28 cellular contexts compared by ENCODE assay signal in the genomic region with DNA sequence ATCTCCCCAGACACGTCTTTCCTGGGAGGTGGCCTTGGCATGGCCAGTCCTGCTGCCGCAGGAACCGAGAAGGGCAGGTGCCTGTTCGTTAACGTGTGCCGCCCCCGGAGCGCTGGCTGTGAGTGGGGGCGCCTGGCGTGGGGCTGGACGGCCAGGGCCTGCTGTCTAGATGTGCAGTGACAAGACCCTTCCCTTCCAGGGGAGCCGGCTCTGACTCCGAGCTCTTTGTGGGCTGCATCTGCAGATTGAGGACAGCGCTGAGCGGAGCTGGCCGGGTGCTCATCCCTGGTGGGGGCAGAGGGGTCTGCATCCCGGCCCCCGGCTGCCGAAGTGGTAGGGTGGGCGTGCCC. TPM values are rescaled to one million over a fixed set of nuclear protein-coding genes. Genes with fewer than 3 reads are reported as not detected.
DNase-seq lines count a peak whose midpoint lies in the region; ATAC-seq, FAIRE-seq and TF ChIP-seq lines count a peak whose summit lies in the region.
"Had no signal": no experiment of that assay in that cellular context is flagged by ENCODE, and none has a peak within 500 bp of the region (broad histone marks: within the 10 kb centered on the region; RNA-seq: fewer than 3 reads in every experiment).

No MANE protein-coding gene starts in this region.

- TF ChIP-seq POLR2A in sigmoid colon (IDR thresholded peaks at IDR 0.05) = no peak

- TF ChIP-seq EP300 in sigmoid colon (IDR thresholded peaks at IDR 0.05) = no peak

- H3K9me3 ChIP-seq in Panc1 (ENCODE audit: control insufficient read depth, insufficient read depth, low read depth, low read length) (no peaks in the 10 kb centered on the region), endodermal cell (ENCODE audit: control insufficient read depth, low read length) (no peaks in the 10 kb centered on the region), kidney (ENCODE audit: control insufficient read depth in 1 of 2, low read length in 2 of 2) (no peaks in the 10 kb centered on the region), sigmoid colon (no peaks in the 10 kb centered on the region)
- H3K9me3 ChIP-seq: adrenal gland, neutrophil, prostate gland, stomach, thyroid gland had no signal

- H3K36me3 ChIP-seq in Panc1 (ENCODE audit: control insufficient read depth, insufficient read depth, low read length) = no peaks in the 10 kb centered on the region; the same call in 1 of the 2 replicates
- H3K36me3 ChIP-seq in endodermal cell (ENCODE audit: control insufficient read depth, insufficient read depth, low read length) = peaks cover 34% of the 10 kb centered on the region
- no peaks in the 10 kb centered on the region for H3K36me3 ChIP-seq in kidney (ENCODE audit: control insufficient read depth in 1 of 2, insufficient read depth in 2 of 2, low read length in 2 of 2)
- no peaks in the 10 kb centered on the region for H3K36me3 ChIP-seq in sigmoid colon
- H3K36me3 ChIP-seq: adrenal gland, brain microvascular endothelial cell, neutrophil, prostate gland, stomach, thyroid gland had no signal

- H3K9ac ChIP-seq in endodermal cell (ENCODE audit: extremely low read depth, low read length, poor library complexity, severe bottlenecking) (no peak overlapping the region), kidney (ENCODE audit: low read length in 2 of 2) (peak overlapping the region in 1 of 2 donors; percentile 31)

- H3K4me3 Mint-ChIP-seq in endodermal cell = no peak overlapping the region
- no peak overlapping the region for H3K4me3 Mint-ChIP-seq in activated CD4-positive, alpha-beta memory T cell treated with anti-CD3 and anti-CD28 coated beads for 36 hours
- H3K4me3 Mint-ChIP-seq: activated CD8-positive, alpha-beta T cell treated with anti-CD3 and anti-CD28 coated beads for 36 hours; activated naive CD4-positive, alpha-beta T cell treated with anti-CD3 and anti-CD28 coated beads, Interleukin-2, amount 10 ng/mL, durations not matched to agents 7 days and 5 days; activated T-helper 1 cell treated with anti-CD3 and anti-CD28 coated beads, Interleukin-12 subunit alpha, Interleukin-12 subunit beta, Interleukin-2, Interleukin-4 antibody, amounts not matched to agents 30 ng/mL and 10 ng/mL and 1 ng/mL, durations not matched to agents 14 hours and 24 hours and 36 hours; B cell; CD8-positive, alpha-beta memory T cell; naive B cell had no signal

- peaks cover 14% of the 10 kb centered on the region for H3K36me3 Mint-ChIP-seq in endodermal cell (ENCODE audit: low read depth)
- no peaks in the 10 kb centered on the region for H3K36me3 Mint-ChIP-seq in activated CD4-positive, alpha-beta memory T cell treated with anti-CD3 and anti-CD28 coated beads for 36 hours
- H3K36me3 Mint-ChIP-seq: activated naive CD4-positive, alpha-beta T cell treated with anti-CD3 and anti-CD28 coated beads, Interleukin-2, amount 10 ng/mL, durations not matched to agents 7 days and 5 days; CD8-positive, alpha-beta memory T cell; naive B cell had no signal

- H3K4me1 Mint-ChIP-seq in endodermal cell = peaks cover 14% of the 10 kb centered on the region
- no peaks in the 10 kb centered on the region for H3K4me1 Mint-ChIP-seq in activated CD4-positive, alpha-beta memory T cell treated with anti-CD3 and anti-CD28 coated beads for 36 hours (ENCODE audit: low read depth)
- H3K4me1 Mint-ChIP-seq: activated naive CD4-positive, alpha-beta T cell treated with anti-CD3 and anti-CD28 coated beads, Interleukin-2, amount 10 ng/mL, durations not matched to agents 7 days and 5 days; B cell; CD8-positive, alpha-beta memory T cell; naive B cell had no signal

- TF ChIP-seq CTCF in Panc1 (IDR thresholded peaks at IDR 0.05) (no peak), endodermal cell (conservative IDR thresholded peaks at IDR 0.05) (no peak), kidney (IDR thresholded peaks at IDR 0.05; ENCODE audit: borderline replicate concordance, extremely low read depth, insufficient read depth) (no peak), sigmoid colon (IDR thresholded peaks at IDR 0.05) (no peak)

- no peak overlapping the region for H3K27ac Mint-ChIP-seq in endodermal cell
- H3K27ac Mint-ChIP-seq in activated CD4-positive, alpha-beta memory T cell treated with anti-CD3 and anti-CD28 coated beads for 36 hours = no peak overlapping the region
- H3K27ac Mint-ChIP-seq: activated CD8-positive, alpha-beta T cell treated with anti-CD3 and anti-CD28 coated beads for 36 hours; activated naive CD4-positive, alpha-beta T cell treated with anti-CD3 and anti-CD28 coated beads, Interleukin-2, amount 10 ng/mL, durations not matched to agents 7 days and 5 days; activated T-helper 1 cell treated with anti-CD3 and anti-CD28 coated beads, Interleukin-12 subunit alpha, Interleukin-12 subunit beta, Interleukin-2, Interleukin-4 antibody, amounts not matched to agents 30 ng/mL and 10 ng/mL and 1 ng/mL, durations not matched to agents 14 hours and 24 hours and 36 hours; B cell; CD8-positive, alpha-beta memory T cell; naive B cell had no signal

- H3K4me3 ChIP-seq in Panc1 (ENCODE audit: low read depth in 2 of 2, low read length in 2 of 2) = peak overlapping the region; percentile 19 to 33
- no peak overlapping the region for H3K4me3 ChIP-seq in endodermal cell (ENCODE audit: low read length)
- peak overlapping the region in 1 of 2 donors; percentile 38 for H3K4me3 ChIP-seq in kidney (ENCODE audit: low read length in 2 of 2)
- H3K4me3 ChIP-seq in sigmoid colon = no peak overlapping the region
- H3K4me3 ChIP-seq: adrenal gland, prostate gland, stomach, thyroid gland had no signal

- intact Hi-C loops in Panc1 (cut with micrococcal nuclease; ENCODE audit: unreplicated experiment) (loop anchor here (10.0 kb wide), 1 partner anchor 47 kb away; no protein-coding TSS in a partner anchor), kidney (cut with DNase I) (no loop called here), sigmoid colon (cut with DNase I) (no loop called here)
- intact Hi-C loops in activated CD4-positive, alpha-beta memory T cell treated with anti-CD3 and anti-CD28 coated beads for 36 hours (cut with micrococcal nuclease) = no loop called here

- H3K4me1 ChIP-seq in Panc1 (ENCODE audit: control insufficient read depth, insufficient read depth, low read length) (peaks cover 81% of the 10 kb centered on the region), endodermal cell (ENCODE audit: control insufficient read depth, insufficient read depth, low read length) (peaks cover 4% of the 10 kb centered on the region), kidney (ENCODE audit: control insufficient read depth in 1 of 2, insufficient read depth in 1 of 2, low read depth in 1 of 2, low read length in 2 of 2) (peaks cover 59 to 77% of the 10 kb centered on the region in 2 donors), sigmoid colon (peaks cover 0 to 19% (median 0%) of the 10 kb centered on the region in 4 donors)
- H3K4me1 ChIP-seq: prostate gland had no signal

- BruUV-seq in Panc1 (replicated peaks; lab: Mats Ljungman, UMichigan) = no TSS peak

- 87 to 94% methylated on average over 14 to 20 of the region's 20 CpGs for WGBS in endodermal cell (ENCODE audit: insufficient coverage in 1 of 2, insufficient read length in 1 of 2), 2 experiments
- WGBS in sigmoid colon, 2 donors = 80 to 85% methylated on average over 20 of the region's 20 CpGs

- no peak for FAIRE-seq in kidney (lab: Jason Lieb, UNC)

- H3K27ac ChIP-seq in Panc1 (ENCODE audit: low read length) = peak overlapping the region; percentile 93
- peak overlapping the region; percentile 55 for H3K27ac ChIP-seq in endodermal cell (ENCODE audit: low read depth, low read length)
- peak overlapping the region; percentile 97 to 99 for H3K27ac ChIP-seq in kidney (ENCODE audit: low read depth in 2 of 2, low read length in 2 of 2)
- peak overlapping the region in 3 of 4 donors; percentile 17 to 38 (median 28) for H3K27ac ChIP-seq in sigmoid colon
- H3K27ac ChIP-seq: brain microvascular endothelial cell, neutrophil, thyroid gland had no signal

- H3K27me3 ChIP-seq in Panc1 (ENCODE audit: control insufficient read depth, insufficient read depth, low read length) (no peaks in the 10 kb centered on the region), endodermal cell (ENCODE audit: control insufficient read depth, insufficient read depth, low read length, poor library complexity, severe bottlenecking) (no peaks in the 10 kb centered on the region), sigmoid colon (no peaks in the 10 kb centered on the region)
- H3K27me3 ChIP-seq: adrenal gland, brain microvascular endothelial cell, stomach, thyroid gland had no signal

- POLR2A ChIA-PET in Panc1 (lab: Charles Lee) = no interaction called here
- POLR2A ChIA-PET in activated CD4-positive, alpha-beta memory T cell treated with anti-CD3 and anti-CD28 coated beads for 36 hours (lab: Charles Lee) = no interaction called here

- in situ Hi-C loops in Panc1 (cut with HindIII; ENCODE audit: low pct_unique_long_range_greater_than_20kb, low sequenced_read_pairs) = no loop called here

- no peaks in the 10 kb centered on the region for H3K9me3 Mint-ChIP-seq in endodermal cell
- H3K9me3 Mint-ChIP-seq in activated CD4-positive, alpha-beta memory T cell treated with anti-CD3 and anti-CD28 coated beads for 36 hours = no peaks in the 10 kb centered on the region
- H3K9me3 Mint-ChIP-seq: activated CD8-positive, alpha-beta T cell treated with anti-CD3 and anti-CD28 coated beads for 36 hours; activated naive CD4-positive, alpha-beta T cell treated with anti-CD3 and anti-CD28 coated beads, Interleukin-2, amount 10 ng/mL, durations not matched to agents 7 days and 5 days; activated T-helper 1 cell treated with anti-CD3 and anti-CD28 coated beads, Interleukin-12 subunit alpha, Interleukin-12 subunit beta, Interleukin-2, Interleukin-4 antibody, amounts not matched to agents 30 ng/mL and 10 ng/mL and 1 ng/mL, durations not matched to agents 14 hours and 24 hours and 36 hours; CD8-positive, alpha-beta memory T cell; naive B cell had no signal

- no peaks in the 10 kb centered on the region for H3K27me3 Mint-ChIP-seq in endodermal cell (ENCODE audit: insufficient read depth)
- peaks cover 4% of the 10 kb centered on the region for H3K27me3 Mint-ChIP-seq in activated CD4-positive, alpha-beta memory T cell treated with anti-CD3 and anti-CD28 coated beads for 36 hours
- H3K27me3 Mint-ChIP-seq: activated naive CD4-positive, alpha-beta T cell treated with anti-CD3 and anti-CD28 coated beads, Interleukin-2, amount 10 ng/mL, durations not matched to agents 7 days and 5 days had no signal

- no peak for ATAC-seq in Panc1
- ATAC-seq: activated CD8-positive, alpha-beta T cell treated with anti-CD3 and anti-CD28 coated beads for 36 hours; PC-3 had no signal

- CTCF ChIA-PET in Panc1 (lab: Charles Lee) = no interaction called here
- CTCF ChIA-PET in activated CD4-positive, alpha-beta memory T cell treated with anti-CD3 and anti-CD28 coated beads for 36 hours (lab: Charles Lee) = no interaction called here

- DNase-seq in Panc1 (ENCODE audit: low read depth, low spot score) (no peak), endodermal cell (peak; percentile 31), kidney (peak; percentile 74), sigmoid colon (no peak), NCI-H2029 (lab: John Stamatoyannopoulos, UW) (no peak), DMS 273 (lab: John Stamatoyannopoulos, UW; ENCODE audit: unreplicated experiment) (no peak)
- no peak for DNase-seq in stimulated activated CD4-positive, alpha-beta T cell treated with anti-CD3 and anti-CD28 coated beads, Interleukin-2, amount 100 ng/mL, for 24 hours
- no peak for DNase-seq in activated CD4-positive, alpha-beta memory T cell treated with anti-CD3 and anti-CD28 coated beads for 36 hours
- DNase-seq: activated CD8-positive, alpha-beta memory T cell treated with anti-CD3 and anti-CD28 coated beads, Interleukin-2, amount 50 U/mL, for 48 hours; activated CD8-positive, alpha-beta T cell treated with anti-CD3 and anti-CD28 coated beads for 36 hours; activated naive CD4-positive, alpha-beta T cell treated with anti-CD3 and anti-CD28 coated beads, Interleukin-2, amount 10 ng/mL, durations not matched to agents 7 days and 5 days; brain microvascular endothelial cell; DMS 273 treated with DMSO at 0.1 percent for 48 hours; GOT3; KBM-7; naive B cell; NCI-H1092; NCI-H1694; PC-3; stimulated activated CD4-positive, alpha-beta T cell treated with anti-CD3 and anti-CD28 coated beads, Interleukin-2, amount 100 ng/mL, for 48 hours; stomach had no signal

RNA-seq across cellular contexts. Expression of a gene that starts 13.0 kb away (rescaled TPM):
- total RNA-seq in Panc1 (2021; ENCODE audit: unreplicated experiment) = 676 TPM
- polyA plus RNA-seq in Panc1 (2012; ENCODE audit: insufficient read length) = 1,186 TPM
- total RNA-seq in endodermal cell = 100 to 1,000 TPM; 332 to 398 TPM
- polyA plus RNA-seq in endodermal cell (2013, experiment 1 of 2) = 216 TPM
- polyA plus RNA-seq in endodermal cell (2013, experiment 2 of 2) = 213 TPM
- 316 TPM for total RNA-seq in kidney
- polyA plus RNA-seq in kidney (ENCODE audit: insufficient read depth, low read depth, low replicate concordance) = 150 TPM
- 100 to 1,000 TPM in 3 of 4 donors, 10 to 100 TPM in 1; 39.7 to 197 (median 103) TPM for total RNA-seq in sigmoid colon
- 10 to 100 TPM in 1 of 3 donors, 1 to 10 TPM in 2; 4.4 to 34.8 (median 5.4) TPM for polyA plus RNA-seq in sigmoid colon
- 1 to 10 TPM; 4.5 TPM for total RNA-seq in activated CD4-positive, alpha-beta memory T cell treated with anti-CD3 and anti-CD28 coated beads for 36 hours

Comparison
In these comparisons a context has a peak if more than half of its experiments do, and no peak if none do; other contexts are left out.
1. DNase-seq: peak in endodermal cell (single experiment) and kidney (single experiment); none in Panc1 (single experiment), sigmoid colon (single experiment), NCI-H2029 (single experiment), stimulated activated CD4-positive, alpha-beta T cell treated with anti-CD3 and anti-CD28 coated beads, Interleukin-2, amount 100 ng/mL, for 24 hours (0 of 2), DMS 273 (single experiment) and activated CD4-positive, alpha-beta memory T cell treated with anti-CD3 and anti-CD28 coated beads for 36 hours (single experiment).
2. H3K27ac ChIP-seq: peak in every context shown above with its lines; median percentile 98 in kidney; 93 in Panc1; 55 in endodermal cell; 28 in sigmoid colon.
3. H3K4me3 ChIP-seq: peak in Panc1 (2 of 2); none in endodermal cell (single experiment) and sigmoid colon (0 of 4).
4. RNA of a gene that starts 13.0 kb away (total RNA-seq): 676 TPM in Panc1 (single experiment), 332 to 398 TPM in endodermal cell, 316 TPM in kidney (single experiment) and 39.7 to 197 TPM in sigmoid colon; 4.5 TPM in activated CD4-positive, alpha-beta memory T cell treated with anti-CD3 and anti-CD28 coated beads for 36 hours; every median in the first group is over 4 times any median in the second.